1 cellular context compared by ENCODE assay signal in the genomic region with DNA sequence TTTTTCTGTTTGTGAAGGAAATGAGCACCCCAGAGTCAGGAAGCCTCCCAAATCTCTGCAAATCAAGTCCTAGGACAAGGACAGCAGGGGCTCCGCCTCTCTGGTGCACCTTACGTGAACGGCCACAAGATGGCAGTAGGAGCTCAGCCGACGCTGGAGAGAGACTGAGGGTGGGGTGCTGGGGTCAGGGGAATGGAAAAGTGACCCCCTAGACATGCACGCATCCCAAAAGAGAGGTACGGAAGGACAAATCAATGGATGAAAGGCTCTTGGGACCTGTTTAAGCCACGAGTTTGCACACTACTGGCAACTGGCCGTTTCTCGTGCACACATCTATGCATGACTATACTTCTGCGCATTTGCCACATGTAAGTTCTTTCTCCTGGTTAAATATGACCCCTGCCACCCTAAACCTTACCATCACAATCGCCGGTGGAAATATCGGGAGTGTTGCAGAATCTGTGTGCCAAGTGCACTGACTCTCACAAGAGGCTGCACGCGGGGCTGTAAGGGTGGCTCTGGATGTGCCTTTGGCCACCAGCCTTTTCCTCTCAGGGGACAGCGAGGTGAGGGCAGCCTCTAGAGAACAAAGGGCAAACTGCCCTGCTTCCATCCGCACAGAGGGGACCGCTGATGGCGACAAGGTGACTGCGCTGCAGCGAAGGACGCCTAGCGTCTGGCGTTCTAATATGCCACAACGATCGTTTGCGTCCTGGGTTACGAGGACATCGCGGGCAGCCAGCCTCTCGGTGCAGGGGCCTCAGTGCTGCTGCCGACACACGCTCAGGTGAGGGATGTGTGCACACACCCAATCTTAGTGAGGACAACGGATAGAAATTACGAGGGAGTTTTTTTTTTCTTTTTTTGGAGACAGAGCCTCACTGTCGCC.
TF ChIP-seq lines count a peak whose summit lies in the region.

No MANE protein-coding gene starts in this region.

TF ChIP-seq in HCT116, 20 proteins besides CTCF, POLR2A, EP300 and RAD21:
- TF ChIP-seq, protein P1, sequence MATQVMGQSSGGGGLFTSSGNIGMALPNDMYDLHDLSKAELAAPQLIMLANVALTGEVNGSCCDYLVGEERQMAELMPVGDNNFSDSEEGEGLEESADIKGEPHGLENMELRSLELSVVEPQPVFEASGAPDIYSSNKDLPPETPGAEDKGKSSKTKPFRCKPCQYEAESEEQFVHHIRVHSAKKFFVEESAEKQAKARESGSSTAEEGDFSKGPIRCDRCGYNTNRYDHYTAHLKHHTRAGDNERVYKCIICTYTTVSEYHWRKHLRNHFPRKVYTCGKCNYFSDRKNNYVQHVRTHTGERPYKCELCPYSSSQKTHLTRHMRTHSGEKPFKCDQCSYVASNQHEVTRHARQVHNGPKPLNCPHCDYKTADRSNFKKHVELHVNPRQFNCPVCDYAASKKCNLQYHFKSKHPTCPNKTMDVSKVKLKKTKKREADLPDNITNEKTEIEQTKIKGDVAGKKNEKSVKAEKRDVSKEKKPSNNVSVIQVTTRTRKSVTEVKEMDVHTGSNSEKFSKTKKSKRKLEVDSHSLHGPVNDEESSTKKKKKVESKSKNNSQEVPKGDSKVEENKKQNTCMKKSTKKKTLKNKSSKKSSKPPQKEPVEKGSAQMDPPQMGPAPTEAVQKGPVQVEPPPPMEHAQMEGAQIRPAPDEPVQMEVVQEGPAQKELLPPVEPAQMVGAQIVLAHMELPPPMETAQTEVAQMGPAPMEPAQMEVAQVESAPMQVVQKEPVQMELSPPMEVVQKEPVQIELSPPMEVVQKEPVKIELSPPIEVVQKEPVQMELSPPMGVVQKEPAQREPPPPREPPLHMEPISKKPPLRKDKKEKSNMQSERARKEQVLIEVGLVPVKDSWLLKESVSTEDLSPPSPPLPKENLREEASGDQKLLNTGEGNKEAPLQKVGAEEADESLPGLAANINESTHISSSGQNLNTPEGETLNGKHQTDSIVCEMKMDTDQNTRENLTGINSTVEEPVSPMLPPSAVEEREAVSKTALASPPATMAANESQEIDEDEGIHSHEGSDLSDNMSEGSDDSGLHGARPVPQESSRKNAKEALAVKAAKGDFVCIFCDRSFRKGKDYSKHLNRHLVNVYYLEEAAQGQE (IDR thresholded peaks at IDR 0.05; ENCODE audit: low read depth), result no peak
- TF ChIP-seq SRF (IDR thresholded peaks at IDR 0.05; ENCODE audit: low read depth) (no peak), TCF7L2 (IDR thresholded peaks at IDR 0.05; ENCODE audit: borderline replicate concordance, extremely low read depth, insufficient read depth, insufficient read length) (no peak), ZFX (IDR thresholded peaks at IDR 0.05) (no peak), JUND (IDR thresholded peaks at IDR 0.05) (no peak), CEBPB (IDR thresholded peaks at IDR 0.05; ENCODE audit: low read depth) (no peak), SP1 (IDR thresholded peaks at IDR 0.05; ENCODE audit: low read depth) (no peak), FOSL1 (IDR thresholded peaks at IDR 0.05; ENCODE audit: low read depth) (no peak)
- TF ChIP-seq, protein P2, sequence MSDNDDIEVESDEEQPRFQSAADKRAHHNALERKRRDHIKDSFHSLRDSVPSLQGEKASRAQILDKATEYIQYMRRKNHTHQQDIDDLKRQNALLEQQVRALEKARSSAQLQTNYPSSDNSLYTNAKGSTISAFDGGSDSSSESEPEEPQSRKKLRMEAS (IDR thresholded peaks at IDR 0.05), result no peak
